In genomic region chr10:94076325-94076841, GRCh38 we compare ENCODE assay signal across 10 cellular contexts.
DNase-seq lines count a peak whose midpoint lies in the region; ATAC-seq, FAIRE-seq and TF ChIP-seq lines count a peak whose summit lies in the region.
"Had no signal": no experiment of that assay in that cellular context is flagged by ENCODE, and none has a peak within 500 bp of the region (broad histone marks: within the 10 kb centered on the region; RNA-seq: fewer than 3 reads in every experiment).

No MANE protein-coding gene starts in this region.

- no peak overlapping the region for H3K27ac Mint-ChIP-seq in H9
- H3K27ac Mint-ChIP-seq in CD8-positive, alpha-beta memory T cell = no peak overlapping the region
- H3K27ac Mint-ChIP-seq: dendritic cell treated with granulocyte-macrophage colony-stimulating factor and Interleukin-4, amounts not matched to agents 40 ng/mL and 50 ng/mL, for 4 days had no signal

- H3K27me3 Mint-ChIP-seq in H9 (ENCODE audit: low read depth) = peaks cover 2% of the 10 kb centered on the region; the same call in 1 of the 2 replicates
- peaks cover 6 to 13% of the 10 kb centered on the region in 2 donors for H3K27me3 Mint-ChIP-seq in CD8-positive, alpha-beta memory T cell
- H3K27me3 Mint-ChIP-seq: dendritic cell treated with granulocyte-macrophage colony-stimulating factor and Interleukin-4, amounts not matched to agents 40 ng/mL and 50 ng/mL, for 4 days had no signal

- H3T11ph ChIP-seq in H9 (ENCODE audit: low read length) = no peak overlapping the region

- no peaks in the 10 kb centered on the region for H3K79me2 ChIP-seq in H9 (ENCODE audit: insufficient read depth, low read length)

- intact Hi-C loops in right cardiac atrium (cut with DNase I) (loop anchor here in 2 of 4 donors (5.0 to 10.0 kb wide), 2 partner anchors 82 to 241 kb away; partner anchors contain the start of gene PLCE1 (in 1 of the 2)), A673 (cut with micrococcal nuclease; ENCODE audit: unreplicated experiment) (loop anchor here (10.0 kb wide), 1 partner anchor 238 kb away; no protein-coding TSS in a partner anchor)

- no peak for FAIRE-seq in small intestine (lab: Jason Lieb, UNC)

- TF ChIP-seq CTCF in H9 (conservative IDR thresholded peaks at IDR 0.05) = peak; percentile 52
- no peak for TF ChIP-seq CTCF in A673 (conservative IDR thresholded peaks at IDR 0.05; ENCODE audit: low read depth, low read length)

- no peak overlapping the region for H3K23ac ChIP-seq in H9 (ENCODE audit: insufficient read length, low read depth, low read length)

- H3K9ac ChIP-seq in H9 (ENCODE audit: extremely low read depth, insufficient read length, low read length) = no peak overlapping the region

- CTCF ChIA-PET in A673 (lab: Charles Lee) = interaction anchor here (0.6 to 1.0 kb wide), 2 partner anchors 244 to 480 kb away, joined by 9 to 10 read pairs; no protein-coding TSS in a partner anchor
- CTCF ChIA-PET in CD8-positive, alpha-beta memory T cell (lab: Charles Lee) = no interaction called here

- no peak overlapping the region for H4K8ac ChIP-seq in H9 (replicated peaks; ENCODE audit: insufficient read length, low read depth, low read length)

- no peak overlapping the region for H4K5ac ChIP-seq in H9 (ENCODE audit: insufficient read length, low read depth, low read length)

- H3K4me1 ChIP-seq in H9 (ENCODE audit: insufficient read depth, low read length) (0 out of 2 replicates have a peak, but pooled peaks cover 2% of the 10 kb centered on the region), right cardiac atrium (ENCODE audit: control insufficient read depth, insufficient read depth, low read length) (no peaks in the 10 kb centered on the region), small intestine (ENCODE audit: control insufficient read depth in 2 of 2, insufficient read depth in 1 of 2, low read depth in 1 of 2, low read length in 1 of 2) (peaks cover 0 to 3% of the 10 kb centered on the region in 2 donors), A673 (ENCODE audit: insufficient read depth, low read length, poor library complexity, severe bottlenecking) (no peaks in the 10 kb centered on the region)
- no peaks in the 10 kb centered on the region for H3K4me1 ChIP-seq in CD8-positive, alpha-beta memory T cell (ENCODE audit: insufficient read depth, low read length)

- H3K27ac ChIP-seq in H9 (ENCODE audit: insufficient read length, low read depth, low read length) (no peak overlapping the region), right cardiac atrium (ENCODE audit: low read length) (no peak overlapping the region), small intestine (ENCODE audit: low read depth in 1 of 2, low read length in 1 of 2) (no peak overlapping the region), A673 (ENCODE audit: low read depth, low read length, poor library complexity, severe bottlenecking) (no peak overlapping the region)
- H3K27ac ChIP-seq in CD8-positive, alpha-beta memory T cell (ENCODE audit: low read depth, low read length) = no peak overlapping the region

- BruUV-seq in A673 (replicated peaks; lab: Mats Ljungman, UMichigan) = no TSS peak

- H3K4me3 Mint-ChIP-seq in H9 = no peak overlapping the region
- no peak overlapping the region for H3K4me3 Mint-ChIP-seq in CD8-positive, alpha-beta memory T cell
- H3K4me3 Mint-ChIP-seq: dendritic cell treated with granulocyte-macrophage colony-stimulating factor and Interleukin-4, amounts not matched to agents 40 ng/mL and 50 ng/mL, for 4 days had no signal

- no peak overlapping the region for H2BK15ac ChIP-seq in H9 (ENCODE audit: low read depth, low read length)

- no peak overlapping the region for H2BK5ac ChIP-seq in H9 (ENCODE audit: insufficient read length, low read length)

- H3K36me3 ChIP-seq in small intestine (ENCODE audit: control insufficient read depth in 2 of 2, insufficient read depth in 2 of 2, low read length in 2 of 2) = no peaks in the 10 kb centered on the region
- H3K36me3 ChIP-seq in A673 (ENCODE audit: insufficient read depth, low read length, poor library complexity, severe bottlenecking) = no peaks in the 10 kb centered on the region
- no peaks in the 10 kb centered on the region for H3K36me3 ChIP-seq in CD8-positive, alpha-beta memory T cell (ENCODE audit: insufficient read depth, low read length)

- no CpG with 5 or more reads among the region's 2 CpGs for WGBS in H9 (ENCODE audit: extremely low coverage, insufficient read length, low lambda C conversion rate)
- WGBS in right cardiac atrium = 21% methylated on average over 2 of the region's 2 CpGs
- WGBS in small intestine, 3 donors = 40 to 42% (median 40%) methylated on average over 2 of the region's 2 CpGs

- no peak overlapping the region for H3K4ac ChIP-seq in H9 (ENCODE audit: low read depth, low read length)

- H3K36me3 Mint-ChIP-seq in H9 (ENCODE audit: insufficient read depth in 1 of 3, low read depth in 3 of 3) = no peaks in the 10 kb centered on the region; a peak in 1 of 7 replicates
- no peaks in the 10 kb centered on the region for H3K36me3 Mint-ChIP-seq in CD8-positive, alpha-beta memory T cell

- H3K4me3 ChIP-seq in right cardiac atrium (ENCODE audit: low read length) (no peak overlapping the region), small intestine (ENCODE audit: low read depth in 1 of 2, low read length in 2 of 2) (no peak overlapping the region), A673 (ENCODE audit: low read depth, low read length, poor library complexity, severe bottlenecking) (no peak overlapping the region)
- no peak overlapping the region for H3K4me3 ChIP-seq in CD8-positive, alpha-beta memory T cell (ENCODE audit: low read length)

- no peak overlapping the region for H2AFZ ChIP-seq in H9 (ENCODE audit: low read length)

- H3K56ac ChIP-seq in H9 (ENCODE audit: insufficient read length, low read depth, low read length) = no peak overlapping the region

- no peaks in the 10 kb centered on the region for H3K23me2 ChIP-seq in H9 (ENCODE audit: insufficient read length, low read depth, low read length, poor library complexity, severe bottlenecking)

- H3K4me2 ChIP-seq in H9 (ENCODE audit: insufficient read depth, insufficient read length, low read length) = no peak overlapping the region

- no peak overlapping the region for H2BK12ac ChIP-seq in H9 (ENCODE audit: insufficient read length, low read depth, low read length)

- no peaks in the 10 kb centered on the region for H4K20me1 ChIP-seq in H9 (ENCODE audit: control insufficient read depth, insufficient read depth, insufficient read length)

- H2BK20ac ChIP-seq in H9 (ENCODE audit: low read depth, low read length, poor library complexity, severe bottlenecking) = no peak overlapping the region

- H3K9me3 Mint-ChIP-seq in H9 = peaks cover 4 to 11% of the 10 kb centered on the region in 2 experiments; a peak in 2 of 5 replicates
- peaks cover 0 to 8% (median 2%) of the 10 kb centered on the region in 5 donors for H3K9me3 Mint-ChIP-seq in CD8-positive, alpha-beta memory T cell
- H3K9me3 Mint-ChIP-seq: dendritic cell treated with granulocyte-macrophage colony-stimulating factor and Interleukin-4, amounts not matched to agents 40 ng/mL and 50 ng/mL, for 4 days had no signal

- ATAC-seq in right cardiac atrium = peak; percentile 79 to 83

- H3K18ac ChIP-seq in H9 (ENCODE audit: insufficient read length, low read depth, low read length) = no peak overlapping the region

- H4K91ac ChIP-seq in H9 (ENCODE audit: insufficient read length, low read depth, low read length) = no peak overlapping the region

- H3K14ac ChIP-seq in H9 (ENCODE audit: insufficient read depth, low read length) = no peak overlapping the region

- no peak overlapping the region for H2AK5ac ChIP-seq in H9 (ENCODE audit: insufficient read length, low read length)

- no peaks in the 10 kb centered on the region for H3K4me1 Mint-ChIP-seq in H9
- H3K4me1 Mint-ChIP-seq in CD8-positive, alpha-beta memory T cell = no peaks in the 10 kb centered on the region

- no peak overlapping the region for H2BK120ac ChIP-seq in H9 (ENCODE audit: low read depth, low read length, poor library complexity, severe bottlenecking)

- POLR2A ChIA-PET in A673 (lab: Charles Lee; ENCODE audit: low non-redundant PET) = no interaction called here
- POLR2A ChIA-PET in CD8-positive, alpha-beta memory T cell (lab: Charles Lee) = no interaction called here

- H3K79me1 ChIP-seq in H9 (ENCODE audit: insufficient read depth, low read depth, low read length, poor library complexity, severe bottlenecking) = no peaks in the 10 kb centered on the region

- no peaks in the 10 kb centered on the region for H3K27me3 ChIP-seq in H9 (ENCODE audit: insufficient read depth, low read length)
- H3K27me3 ChIP-seq in right cardiac atrium (ENCODE audit: control insufficient read depth, insufficient read depth) = no peaks in the 10 kb centered on the region
- no peaks in the 10 kb centered on the region for H3K27me3 ChIP-seq in small intestine (ENCODE audit: control insufficient read depth in 2 of 2, insufficient read depth in 2 of 2, low read length in 2 of 2)
- peaks cover 7% of the 10 kb centered on the region for H3K27me3 ChIP-seq in A673 (replicated peaks; ENCODE audit: insufficient read depth, low read depth, low read length, poor library complexity)
- no peaks in the 10 kb centered on the region for H3K27me3 ChIP-seq in CD8-positive, alpha-beta memory T cell (ENCODE audit: insufficient read depth, low read length, poor library complexity, severe bottlenecking)

- no peak for DNase-seq in H9
- DNase-seq in amniotic stem cell (lab: John Stamatoyannopoulos, UW) = peak; percentile 48
- DNase-seq in right cardiac atrium = peak in 1 of 3 donors; percentile 57
- peak; percentile 68 for DNase-seq in small intestine
- no peak for DNase-seq in GM19238 (ENCODE audit: insufficient read length, low spot score)
- no peak for DNase-seq in activated T-cell treated with anti-CD3 and anti-CD28 coated beads, Interleukin-2, amount 50 U/mL, for 1 hour
- DNase-seq in A673 (ENCODE audit: low spot score) = no peak
- DNase-seq in CD8-positive, alpha-beta memory T cell = no peak
- DNase-seq: T-helper 9 cell had no signal

- H3K9me3 ChIP-seq in H9 (ENCODE audit: control insufficient read depth, low read depth, low read length) = no peaks in the 10 kb centered on the region
- no peaks in the 10 kb centered on the region for H3K9me3 ChIP-seq in right cardiac atrium (ENCODE audit: control insufficient read depth, low read length)
- H3K9me3 ChIP-seq in small intestine (ENCODE audit: control insufficient read depth, low read depth) = no peaks in the 10 kb centered on the region
- no peaks in the 10 kb centered on the region for H3K9me3 ChIP-seq in A673 (ENCODE audit: low read depth, low read length, poor library complexity, severe bottlenecking)
- no peaks in the 10 kb centered on the region for H3K9me3 ChIP-seq in CD8-positive, alpha-beta memory T cell (ENCODE audit: low read length)

Comparison
In these comparisons a context has a peak if more than half of its experiments do, and no peak if none do; other contexts are left out.
1. DNase-seq: peak in amniotic stem cell (single experiment) and small intestine (single experiment); none in H9 (single experiment), GM19238 (single experiment), activated T-cell treated with anti-CD3 and anti-CD28 coated beads, Interleukin-2, amount 50 U/mL, for 1 hour (single experiment), A673 (single experiment) and CD8-positive, alpha-beta memory T cell (0 of 5).